ENCODE assay signal across 5 cellular contexts in genomic region chr3:184320099-184320445, GRCh38. TPM values are rescaled to one million over a fixed set of nuclear protein-coding genes. Genes with fewer than 3 reads are reported as not detected.
DNase-seq lines count a peak whose midpoint lies in the region; ATAC-seq and TF ChIP-seq lines count a peak whose summit lies in the region.

No MANE protein-coding gene starts in this region.

- POLR2A ChIA-PET in activated CD4-positive, alpha-beta memory T cell treated with anti-CD3 and anti-CD28 coated beads for 36 hours (lab: Charles Lee) = interaction anchor here (1.2 kb wide), 2 partner anchors 11 to 42 kb away, joined by 3 read pairs; partner anchors contain the start of genes CLCN2 and POLR2H

- H3K36me3 Mint-ChIP-seq in activated CD4-positive, alpha-beta memory T cell treated with anti-CD3 and anti-CD28 coated beads for 36 hours = peaks cover 73% of the 10 kb centered on the region

- DNase-seq in MG63 = peak; percentile 99
- DNase-seq in activated CD4-positive, alpha-beta memory T cell treated with anti-CD3 and anti-CD28 coated beads for 36 hours = peak; percentile 59
- DNase-seq in right atrium auricular region (ENCODE audit: low spot score) = peak; percentile 98
- DNase-seq in stromal cell of bone marrow (ENCODE audit: low read depth) = peak; percentile 98

- H3K27ac ChIP-seq in right atrium auricular region = peak overlapping the region; percentile 89 to 96

- H3K36me3 ChIP-seq in MG63 (peaks cover 97% of the 10 kb centered on the region), right atrium auricular region (peaks cover 58% of the 10 kb centered on the region)

- peak overlapping the region; percentile 32 for H3K4me3 ChIP-seq in MG63
- H3K4me3 ChIP-seq in right atrium auricular region = peak overlapping the region in 1 of 2 donors; percentile 32

- H3K4me1 ChIP-seq in right atrium auricular region = peaks cover 0 to 64% of the 10 kb centered on the region in 2 donors

- peak overlapping the region; percentile 33 for H3K27ac Mint-ChIP-seq in activated CD4-positive, alpha-beta memory T cell treated with anti-CD3 and anti-CD28 coated beads for 36 hours

- 0 out of 2 replicates have a peak, but pooled peaks cover 2% of the 10 kb centered on the region for H3K27me3 ChIP-seq in MG63
- H3K27me3 ChIP-seq in right atrium auricular region = no peaks in the 10 kb centered on the region

- H3K9me3 Mint-ChIP-seq in activated CD4-positive, alpha-beta memory T cell treated with anti-CD3 and anti-CD28 coated beads for 36 hours = no peaks in the 10 kb centered on the region

- H3K27me3 Mint-ChIP-seq in activated CD4-positive, alpha-beta memory T cell treated with anti-CD3 and anti-CD28 coated beads for 36 hours = no peaks in the 10 kb centered on the region

- no peak overlapping the region for H3K4me3 Mint-ChIP-seq in activated CD4-positive, alpha-beta memory T cell treated with anti-CD3 and anti-CD28 coated beads for 36 hours

- H3K4me1 Mint-ChIP-seq in activated CD4-positive, alpha-beta memory T cell treated with anti-CD3 and anti-CD28 coated beads for 36 hours (ENCODE audit: low read depth) = peaks cover 49% of the 10 kb centered on the region

- intact Hi-C loops in activated CD4-positive, alpha-beta memory T cell treated with anti-CD3 and anti-CD28 coated beads for 36 hours (cut with micrococcal nuclease) = no loop called here

- no peaks in the 10 kb centered on the region for H3K9me3 ChIP-seq in MG63
- H3K9me3 ChIP-seq in right atrium auricular region = no peaks in the 10 kb centered on the region

- TF ChIP-seq CTCF in right atrium auricular region (IDR thresholded peaks at IDR 0.05) = peak in 1 of 2 donors; percentile 10

- no peak for ATAC-seq in GM19351 (IDR thresholded peaks at IDR 0.05; ENCODE audit: unreplicated experiment)

- CTCF ChIA-PET in activated CD4-positive, alpha-beta memory T cell treated with anti-CD3 and anti-CD28 coated beads for 36 hours (lab: Charles Lee) = no interaction called here

RNA-seq across cellular contexts. Expression of gene EIF4G1, which starts 5.7 kb away (rescaled TPM):
- total RNA-seq in MG63 (2014; rRNA removed; shearing (Covaris generic); ENCODE audit: low replicate concordance) = 378 and 439 TPM in 2 replicates
- total RNA-seq in activated CD4-positive, alpha-beta memory T cell treated with anti-CD3 and anti-CD28 coated beads for 36 hours = 100 to 1,000 TPM; 410 to 432 TPM
- total RNA-seq in right atrium auricular region = 100 to 1,000 TPM; 270 to 276 TPM

RNA-seq across cellular contexts. Expression of gene FAM131A, which starts 17.3 kb away (rescaled TPM):
- total RNA-seq in MG63 (2014; rRNA removed; shearing (Covaris generic); ENCODE audit: low replicate concordance) = 4.8 and 8.8 TPM in 2 replicates
- total RNA-seq in activated CD4-positive, alpha-beta memory T cell treated with anti-CD3 and anti-CD28 coated beads for 36 hours = 1 to 10 TPM; 7.0 to 8.9 TPM
- total RNA-seq in right atrium auricular region = 10 to 100 TPM; 33.7 to 45.8 TPM

RNA-seq across cellular contexts. Expression of gene PSMD2, which starts 21.0 kb away (rescaled TPM):
- total RNA-seq in MG63 (2014; rRNA removed; shearing (Covaris generic); ENCODE audit: low replicate concordance) = 1,179 and 1,305 TPM in 2 replicates
- total RNA-seq in activated CD4-positive, alpha-beta memory T cell treated with anti-CD3 and anti-CD28 coated beads for 36 hours = 100 to 1,000 TPM; 246 to 257 TPM
- total RNA-seq in right atrium auricular region = 100 to 1,000 TPM; 213 to 259 TPM

RNA-seq across cellular contexts. Expression of gene CLCN2, which starts 41.3 kb away (rescaled TPM):
- total RNA-seq in MG63 (2014; rRNA removed; shearing (Covaris generic); ENCODE audit: low replicate concordance) = 2.6 and 2.9 TPM in 2 replicates
- 1 to 10 TPM; 3.2 to 3.7 TPM for total RNA-seq in activated CD4-positive, alpha-beta memory T cell treated with anti-CD3 and anti-CD28 coated beads for 36 hours
- 1 to 10 TPM; 1.3 to 2.7 TPM for total RNA-seq in right atrium auricular region

RNA-seq across cellular contexts. Expression of gene POLR2H, which starts 41.4 kb away (rescaled TPM):
- total RNA-seq in MG63 (2014; rRNA removed; shearing (Covaris generic); ENCODE audit: low replicate concordance) = 138 and 139 TPM in 2 replicates
- 100 to 1,000 TPM in 1 of 2 experiments, 10 to 100 TPM in 1; 100.0 to 103 TPM for total RNA-seq in activated CD4-positive, alpha-beta memory T cell treated with anti-CD3 and anti-CD28 coated beads for 36 hours
- total RNA-seq in right atrium auricular region = 10 to 100 TPM; 26.8 to 35.5 TPM
